20 cellular contexts compared by ENCODE assay signal in genomic region chr7:80597875-80598274, GRCh38.
"Had no signal": no experiment of that assay in that cellular context is flagged by ENCODE, and none has a peak within 500 bp of the region (broad histone marks: within the 10 kb centered on the region; RNA-seq: fewer than 3 reads in every experiment).

No MANE protein-coding gene starts in this region.

- H3K27me3 ChIP-seq: cardiac muscle cell, colonic mucosa, dorsolateral prefrontal cortex, testis, tibial nerve, upper lobe of right lung had no signal

- H3K4me1 ChIP-seq: colonic mucosa, parathyroid adenoma, prostate gland had no signal

- H3K4me2 ChIP-seq: smooth muscle cell had no signal

- H3K9me3 ChIP-seq: colonic mucosa, prostate gland, testis, tibial nerve, upper lobe of right lung had no signal

- H3K36me3 ChIP-seq: cardiac muscle cell, colonic mucosa, prostate gland, tibial nerve, upper lobe of right lung had no signal

- DNase-seq: cerebellar nuclear complex; colonic mucosa; dorsolateral prefrontal cortex; effector CD8-positive, alpha-beta T cell; immature natural killer cell; kidney; left cardiac atrium; left ventricle myocardium superior; mesendoderm; naive B cell; occipital lobe; stimulated activated CD4-positive, alpha-beta T cell treated with anti-CD3 and anti-CD28 coated beads, Interleukin-2, amount 100 ng/mL, for 48 hours; stimulated activated naive CD4-positive, alpha-beta T cell treated with Interleukin-2 at 50 U/mL for 16 hours; testis; upper lobe of right lung had no signal

- H3K9ac ChIP-seq: parathyroid adenoma had no signal

- H3K27ac ChIP-seq: cardiac muscle cell, colonic mucosa, dorsolateral prefrontal cortex, parathyroid adenoma, prostate gland, testis, tibial nerve, upper lobe of right lung had no signal

- H3K4me3 ChIP-seq: cardiac muscle cell, colonic mucosa, dorsolateral prefrontal cortex, prostate gland, smooth muscle cell, testis, tibial nerve, upper lobe of right lung had no signal

- ATAC-seq: upper lobe of right lung had no signal

- H2AFZ ChIP-seq: parathyroid adenoma had no signal

- H3K79me2 ChIP-seq: parathyroid adenoma had no signal
